ENCODE assay signal across 37 cellular contexts in the genomic region with DNA sequence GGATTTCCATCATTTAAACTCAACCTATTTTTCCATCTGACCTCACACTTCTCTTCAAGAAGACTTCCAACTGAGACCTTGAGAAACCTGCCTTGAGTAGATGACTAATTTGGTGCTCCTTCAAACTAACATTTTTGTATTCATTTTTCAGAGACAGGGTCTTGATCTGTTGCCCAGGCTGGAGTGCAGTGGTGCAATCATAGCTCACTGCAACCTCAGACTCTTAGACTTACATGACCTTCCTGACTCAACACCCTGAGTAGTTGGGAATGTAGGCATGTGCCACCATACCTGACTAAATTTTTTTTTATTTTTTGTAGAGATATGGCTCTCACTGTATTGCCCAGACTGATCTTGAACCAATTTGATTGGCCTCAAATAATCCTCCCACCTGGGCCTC.
"Had no signal": no experiment of that assay in that cellular context is flagged by ENCODE, and none has a peak within 500 bp of the region (broad histone marks: within the 10 kb centered on the region; RNA-seq: fewer than 3 reads in every experiment).

No MANE protein-coding gene starts in this region.

- DNase-seq: activated CD4-positive, alpha-beta memory T cell treated with anti-CD3 and anti-CD28 coated beads, Interleukin-2, amount 10 ng/mL, durations not matched to agents 7 days and 5 days; activated CD4-positive, alpha-beta T cell treated with anti-CD3 and anti-CD28 coated beads for 1 hour; activated CD4-positive, alpha-beta T cell treated with anti-CD3 and anti-CD28 coated beads for 48 hours; activated CD4-positive, CD25-positive, alpha-beta regulatory T cell; activated CD8-positive, alpha-beta memory T cell treated with anti-CD3 and anti-CD28 coated beads for 24 hours; activated CD8-positive, alpha-beta memory T cell treated with anti-CD3 and anti-CD28 coated beads, Interleukin-2, amount 10 ng/mL, durations not matched to agents 7 days and 5 days; activated CD8-positive, alpha-beta memory T cell treated with anti-CD3 and anti-CD28 coated beads, Interleukin-2, amount 50 U/mL, for 48 hours; activated effector memory CD4-positive, alpha-beta T cell treated with Interleukin-2 at 50 U/mL for 16 hours; activated naive CD4-positive, alpha-beta T cell treated with anti-CD3 and anti-CD28 coated beads, Interleukin-2, amount 10 ng/mL, durations not matched to agents 7 days and 5 days; activated naive CD8-positive, alpha-beta T cell treated with anti-CD3 and anti-CD28 coated beads, Interleukin-2, amount 50 U/mL, for 24 hours; activated T-cell treated with anti-CD3 and anti-CD28 coated beads, Interleukin-2, amount 50 U/mL, for 48 hours; amniotic stem cell; aorta; brain microvascular endothelial cell; central memory CD4-positive, alpha-beta T cell; MM.1S; MV-4-11; NCI-H1092; NCI-H1436 treated with DMSO at 0.1 percent for 48 hours; NCI-H1694 treated with DMSO at 0.1 percent for 48 hours; NCI-H2029; NCI-H2107; NCI-H2171; NCI-H510A; NCI-H526; NCI-H748 treated with DMSO at 0.1 percent for 48 hours; NK-92 treated with Interleukin-12 subunit alpha and Interleukin-12 subunit beta, amount 100 ng/mL, for 24 hours; PC-3; Peyer's patch; RPMI8226; SHP77 treated with DMSO at 0.1 percent for 48 hours; SW 1271; T-helper 1 cell; T-helper 2 cell; T-helper 9 cell had no signal

- H3K27ac ChIP-seq: brain microvascular endothelial cell, Peyer's patch, SJSA1, VCaP had no signal

- H3K9me3 ChIP-seq: Peyer's patch, SJSA1 had no signal

- H3K4me3 ChIP-seq: Peyer's patch, SJSA1 had no signal

- H3K36me3 ChIP-seq: brain microvascular endothelial cell, Peyer's patch, SJSA1 had no signal

- H3K4me1 ChIP-seq: Peyer's patch, SJSA1 had no signal

- H3K27me3 ChIP-seq: brain microvascular endothelial cell, Peyer's patch, SJSA1 had no signal

- ATAC-seq: activated CD8-positive, alpha-beta memory T cell treated with anti-CD3 and anti-CD28 coated beads, Interleukin-2, amount 10 ng/mL, durations not matched to agents 7 days and 5 days; activated naive CD8-positive, alpha-beta T cell treated with anti-CD3 and anti-CD28 coated beads, Interleukin-2, amount 50 U/mL, for 24 hours; PC-3 had no signal
